In the genomic region with DNA sequence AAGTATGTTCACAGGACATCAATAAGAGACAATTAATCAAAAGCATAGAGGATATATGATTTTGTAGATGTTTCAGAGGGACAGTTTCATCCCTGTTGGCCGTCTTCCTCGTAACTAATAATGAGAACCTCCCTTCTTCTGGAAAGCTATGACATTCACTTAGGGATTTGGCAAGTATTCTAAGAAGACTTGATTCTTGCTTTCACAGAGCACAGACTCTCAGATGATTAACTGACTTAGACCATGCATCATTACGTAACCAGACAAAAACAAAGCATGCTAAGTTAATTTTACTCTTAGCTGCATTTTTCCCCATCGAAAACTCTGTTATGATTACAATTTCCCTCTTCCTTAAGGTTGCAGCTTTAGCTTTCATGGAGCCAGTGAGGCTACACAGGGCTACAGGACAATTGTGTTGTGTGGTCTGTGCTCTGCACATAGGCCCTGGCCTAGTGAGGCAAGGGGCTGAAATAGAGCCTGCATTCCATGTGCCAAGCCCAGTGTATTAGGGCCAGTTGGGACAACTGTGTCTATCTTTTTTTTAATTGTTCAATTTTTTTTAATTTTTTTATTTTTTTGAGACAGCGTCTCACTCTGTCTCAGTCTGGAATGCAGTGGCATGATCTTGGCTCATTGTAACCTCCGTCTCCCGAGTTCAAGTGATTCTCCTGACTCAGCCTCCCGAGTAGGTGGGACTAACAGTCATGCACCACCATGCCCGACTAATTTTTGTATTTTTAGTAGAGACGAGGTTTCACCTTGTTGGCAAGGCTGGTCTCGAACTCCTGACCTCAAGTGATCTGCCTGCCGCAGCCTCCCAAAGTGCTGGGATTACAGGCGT, we compare ENCODE assay signal across 11 cellular contexts.
A peak's percentile ranks its signal among the peaks of the same experiment; 100 is the strongest.
DNase-seq lines count a peak whose midpoint lies in the region; ATAC-seq, FAIRE-seq and TF ChIP-seq lines count a peak whose summit lies in the region.
"Had no signal": no experiment of that assay in that cellular context is flagged by ENCODE, and none has a peak within 500 bp of the region (broad histone marks: within the 10 kb centered on the region; RNA-seq: fewer than 3 reads in every experiment).

No MANE protein-coding gene starts in this region.

- H3K27me3 ChIP-seq in Peyer's patch (no peaks in the 10 kb centered on the region), endothelial cell of umbilical vein (ENCODE audit: control insufficient read depth in 2 of 2, insufficient read depth in 2 of 2, low read length in 2 of 2) (no peaks in the 10 kb centered on the region), left lung (no peaks in the 10 kb centered on the region)
- H3K27me3 ChIP-seq: neural progenitor cell had no signal

- TF ChIP-seq POLR2A in Peyer's patch (IDR thresholded peaks at IDR 0.05) (no peak), endothelial cell of umbilical vein (IDR thresholded peaks at IDR 0.05; ENCODE audit: low read depth, low read length) (no peak)

- no peaks in the 10 kb centered on the region for H4K20me1 ChIP-seq in endothelial cell of umbilical vein (replicated peaks; ENCODE audit: control insufficient read depth, extremely low read depth, insufficient read depth, low read length)

- CTCF ChIA-PET in endothelial cell of umbilical vein (lab: Charles Lee): no interaction called here

- intact Hi-C loops in endothelial cell of umbilical vein (cut with micrococcal nuclease): loop anchor here (1.0 to 5.0 kb wide), 2 partner anchors 10 to 81 kb away; no protein-coding TSS in a partner anchor
- intact Hi-C loops in left lung (cut with DNase I): no loop called here
- intact Hi-C loops in posterior cingulate gyrus (cut with DNase I): no loop called here

- TF ChIP-seq CTCF in Peyer's patch (IDR thresholded peaks at IDR 0.05): no peak
- TF ChIP-seq CTCF in endothelial cell of umbilical vein (IDR thresholded peaks at IDR 0.05; ENCODE audit: extremely low read depth in 1 of 2, insufficient read depth in 1 of 2, low read depth in 1 of 2, low read length in 2 of 2): no peak
- TF ChIP-seq CTCF in left lung (IDR thresholded peaks at IDR 0.05): no peak

- dilution Hi-C loops in endothelial cell of umbilical vein (cut with MboI; ENCODE audit: extremely low pct_ligation_motif_present, low sequenced_read_pairs): no loop called here

- FAIRE-seq in endothelial cell of umbilical vein (lab: Jason Lieb, UNC): no peak

- H3K9me3 ChIP-seq in Peyer's patch (no peaks in the 10 kb centered on the region), endothelial cell of umbilical vein (replicated peaks; ENCODE audit: control insufficient read depth, insufficient read depth, low read length) (no peaks in the 10 kb centered on the region), left lung (no peaks in the 10 kb centered on the region)

- no TSS peak for BruUV-seq in endothelial cell of umbilical vein (replicated peaks; lab: Mats Ljungman, UMichigan)

- peaks cover 0 to 24% (median 5%) of the 10 kb centered on the region in 4 donors for H3K4me1 ChIP-seq in Peyer's patch
- peaks cover 18% of the 10 kb centered on the region for H3K4me1 ChIP-seq in endothelial cell of umbilical vein (ENCODE audit: control insufficient read depth, extremely low read depth, insufficient read depth, low read length)
- H3K4me1 ChIP-seq in left lung: peaks cover 14 to 22% of the 10 kb centered on the region in 2 donors
- H3K4me1 ChIP-seq: neural progenitor cell had no signal

- no peaks in the 10 kb centered on the region for H3K36me3 ChIP-seq in Peyer's patch
- H3K36me3 ChIP-seq in endothelial cell of umbilical vein (ENCODE audit: control insufficient read depth in 2 of 2, extremely low read depth in 1 of 2, insufficient read depth in 2 of 2, low read length in 2 of 2): no peaks in the 10 kb centered on the region
- H3K36me3 ChIP-seq in left lung: no peaks in the 10 kb centered on the region
- H3K36me3 ChIP-seq: neural progenitor cell had no signal

- peak; percentile 36 for ATAC-seq in left lung
- ATAC-seq in HG02678 (IDR thresholded peaks at IDR 0.05; ENCODE audit: unreplicated experiment): no peak

- H3K27ac ChIP-seq in Peyer's patch (peak overlapping the region; percentile 33 to 61 (median 38)), endothelial cell of umbilical vein (ENCODE audit: insufficient read depth, low read depth, low read length) (peak overlapping the region; percentile 81), left lung (peak overlapping the region; percentile 11 to 84)
- H3K27ac ChIP-seq: neural progenitor cell had no signal

- no peak overlapping the region for H3K9ac ChIP-seq in endothelial cell of umbilical vein (replicated peaks; ENCODE audit: extremely low read depth, insufficient read depth, low read length)
- H3K9ac ChIP-seq: neural progenitor cell had no signal

- POLR2A ChIA-PET in endothelial cell of umbilical vein (lab: Charles Lee): no interaction called here

- H2AFZ ChIP-seq in endothelial cell of umbilical vein (ENCODE audit: low read depth, low read length): no peak overlapping the region
- H2AFZ ChIP-seq: neural progenitor cell had no signal

- no peak for DNase-seq in Peyer's patch
- DNase-seq in endothelial cell of umbilical vein (ENCODE audit: low read depth, low spot score): no peak
- DNase-seq in left lung: no peak
- DNase-seq in stromal cell of bone marrow (ENCODE audit: low read depth): peak; percentile 68
- DNase-seq in posterior cingulate gyrus: no peak
- DNase-seq in NCI-H748 (lab: John Stamatoyannopoulos, UW; ENCODE audit: unreplicated experiment): no peak
- DNase-seq in dermis blood vessel endothelial cell: no peak
- DNase-seq: central memory CD4-positive, alpha-beta T cell; T-helper 9 cell had no signal

- H3K4me2 ChIP-seq in endothelial cell of umbilical vein (ENCODE audit: insufficient read depth, low read length): peak overlapping the region; percentile 78
- H3K4me2 ChIP-seq: neural progenitor cell had no signal

- no peaks in the 10 kb centered on the region for H3K79me2 ChIP-seq in endothelial cell of umbilical vein (ENCODE audit: control insufficient read depth, insufficient read depth, low read length)

- H3K9me1 ChIP-seq in endothelial cell of umbilical vein (replicated peaks; ENCODE audit: control insufficient read depth, extremely low read depth, insufficient read depth, low read length): no peaks in the 10 kb centered on the region

- H3K4me3 ChIP-seq in Peyer's patch: no peak overlapping the region
- no peak overlapping the region for H3K4me3 ChIP-seq in endothelial cell of umbilical vein (replicated peaks in 1 of 3; ENCODE audit: insufficient read depth in 1 of 3, low read depth in 1 of 3, low read length in 3 of 3)
- H3K4me3 ChIP-seq in left lung: no peak overlapping the region
- H3K4me3 ChIP-seq: neural progenitor cell had no signal

TF ChIP-seq in endothelial cell of umbilical vein, 7 proteins besides CTCF, POLR2A, EP300 and RAD21:
- TF ChIP-seq FOS (IDR thresholded peaks at IDR 0.05; ENCODE audit: borderline replicate concordance, insufficient read depth, low read length) (no peak), EZH2 (IDR thresholded peaks at IDR 0.05; ENCODE audit: borderline replicate concordance, low read depth, low read length, severe bottlenecking) (no peak), GATA2 (IDR thresholded peaks at IDR 0.05; ENCODE audit: insufficient read depth, insufficient read length, low read depth, low read length) (no peak), JUN (IDR thresholded peaks at IDR 0.05; ENCODE audit: borderline replicate concordance, insufficient read depth, insufficient read length, low read depth) (no peak), POLR2AphosphoS5 (IDR thresholded peaks at IDR 0.05; ENCODE audit: insufficient read depth, low read depth, low read length) (no peak), MYC (IDR thresholded peaks at IDR 0.05; ENCODE audit: low read depth, low read length) (no peak)
- TF ChIP-seq, protein P1, sequence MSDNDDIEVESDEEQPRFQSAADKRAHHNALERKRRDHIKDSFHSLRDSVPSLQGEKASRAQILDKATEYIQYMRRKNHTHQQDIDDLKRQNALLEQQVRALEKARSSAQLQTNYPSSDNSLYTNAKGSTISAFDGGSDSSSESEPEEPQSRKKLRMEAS (IDR thresholded peaks at IDR 0.05; ENCODE audit: insufficient read depth, insufficient read length): no peak
TF ChIP-seq in endothelial cell of umbilical vein: peak in this region for 0.
